In the genomic region with DNA sequence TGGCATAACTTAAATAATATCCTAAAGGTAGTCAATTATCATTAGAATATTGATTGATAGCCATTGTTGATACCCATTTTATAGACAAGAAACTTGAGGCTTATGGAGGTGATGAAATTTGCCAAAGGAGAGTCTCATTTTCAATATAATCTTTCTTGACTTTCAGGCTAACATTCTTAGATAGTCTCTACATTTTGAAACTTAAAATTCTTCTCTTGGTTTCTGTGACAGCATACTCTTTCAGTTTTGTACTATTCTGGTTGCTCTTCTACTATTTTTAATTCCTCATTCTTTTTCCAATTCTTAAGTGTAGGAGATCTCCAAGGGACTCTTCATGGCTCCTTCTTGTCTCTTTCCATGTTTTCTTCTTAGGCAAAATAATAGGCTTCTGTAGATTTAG, we compare ENCODE assay signal across 31 cellular contexts. TPM values are rescaled to one million over a fixed set of nuclear protein-coding genes. Genes with fewer than 3 reads are reported as not detected.
"Had no signal": no experiment of that assay in that cellular context is flagged by ENCODE, and none has a peak within 500 bp of the region (broad histone marks: within the 10 kb centered on the region; RNA-seq: fewer than 3 reads in every experiment).

No MANE protein-coding gene starts in this region.

- H3K27me3 ChIP-seq: adrenal gland, body of pancreas, dorsolateral prefrontal cortex, gastrocnemius medialis, hepatocyte, right atrium auricular region, suprapubic skin, tibial artery, upper lobe of right lung had no signal

- H3K4me3 Mint-ChIP-seq: activated CD4-positive, alpha-beta memory T cell treated with anti-CD3 and anti-CD28 coated beads for 36 hours; activated CD4-positive, alpha-beta T cell treated with anti-CD3 and anti-CD28 coated beads, Interleukin-2, amount 10 ng/mL, durations not matched to agents 24 days and 14 days; activated naive CD4-positive, alpha-beta T cell treated with anti-CD3 and anti-CD28 coated beads for 36 hours; activated naive CD8-positive, alpha-beta T cell treated with anti-CD3 and anti-CD28 coated beads for 36 hours; activated T-helper 1 cell treated with anti-CD3 and anti-CD28 coated beads, Interleukin-12 subunit alpha, Interleukin-12 subunit beta, Interleukin-2, Interleukin-4 antibody, amounts not matched to agents 30 ng/mL and 10 ng/mL and 1 ng/mL, durations not matched to agents 14 hours and 24 hours and 36 hours; natural killer cell treated with Interleukin-12 subunit alpha and Interleukin-12 subunit beta and Interleukin-15 and Interleukin-18, amount 100 ng/mL, for 72 hours had no signal

- H3K27ac ChIP-seq: adrenal gland, body of pancreas, coronary artery, gastrocnemius medialis, hepatocyte, left ventricle myocardium inferior, right atrium auricular region, suprapubic skin, tibial artery, upper lobe of right lung, WERI-Rb-1 had no signal

- ATAC-seq: activated CD4-positive, CD25-positive, alpha-beta regulatory T cell treated with anti-CD3 and anti-CD28 coated beads, Interleukin-2, amount 50 U/mL, for 24 hours; body of pancreas; gastrocnemius medialis; mucosa of descending colon; natural killer cell treated with Interleukin-12 subunit alpha and Interleukin-12 subunit beta and Interleukin-15 and Interleukin-18, amount 100 ng/mL, for 72 hours; upper lobe of right lung had no signal

- H2AFZ ChIP-seq: hepatocyte had no signal

- DNase-seq: activated CD4-positive, alpha-beta memory T cell treated with anti-CD3 and anti-CD28 coated beads for 36 hours; activated CD4-positive, alpha-beta T cell treated with anti-CD3 and anti-CD28 coated beads, Interleukin-2, amount 10 ng/mL, durations not matched to agents 24 days and 14 days; activated CD8-positive, alpha-beta memory T cell treated with anti-CD3 and anti-CD28 coated beads, Interleukin-2, amount 50 U/mL, for 4 hours; activated effector memory CD4-positive, alpha-beta T cell treated with anti-CD3 and anti-CD28 coated beads, Interleukin-2, amount 50 U/mL, for 16 hours; activated naive CD4-positive, alpha-beta T cell treated with anti-CD3 and anti-CD28 coated beads for 36 hours; activated naive CD8-positive, alpha-beta T cell treated with anti-CD3 and anti-CD28 coated beads for 36 hours; activated T-cell treated with anti-CD3 and anti-CD28 coated beads, Interleukin-2, amount 50 U/mL, for 1 hour; adrenal gland; aorta; body of pancreas; cerebellar nuclear complex; dorsolateral prefrontal cortex; effector memory CD4-positive, alpha-beta T cell; gastrocnemius medialis; islet precursor cell; left ventricle myocardium inferior; mucosa of descending colon; stimulated activated CD4-positive, alpha-beta T cell treated with anti-CD3 and anti-CD28 coated beads, Interleukin-15, amount 100 ng/mL, for 24 hours; stimulated activated CD4-positive, alpha-beta T cell treated with anti-CD3 and anti-CD28 coated beads, Interleukin-2, amount 100 ng/mL, for 24 hours; stimulated activated naive CD4-positive, alpha-beta T cell; tibial artery; upper lobe of right lung; WERI-Rb-1 had no signal

- H3K4me1 ChIP-seq: gastrocnemius medialis, upper lobe of right lung had no signal

- H3K9me3 Mint-ChIP-seq: activated CD4-positive, alpha-beta memory T cell treated with anti-CD3 and anti-CD28 coated beads for 36 hours; activated CD4-positive, alpha-beta T cell treated with anti-CD3 and anti-CD28 coated beads, Interleukin-2, amount 10 ng/mL, durations not matched to agents 24 days and 14 days; activated naive CD4-positive, alpha-beta T cell treated with anti-CD3 and anti-CD28 coated beads for 36 hours; activated naive CD8-positive, alpha-beta T cell treated with anti-CD3 and anti-CD28 coated beads for 36 hours; activated T-helper 1 cell treated with anti-CD3 and anti-CD28 coated beads, Interleukin-12 subunit alpha, Interleukin-12 subunit beta, Interleukin-2, Interleukin-4 antibody, amounts not matched to agents 30 ng/mL and 10 ng/mL and 1 ng/mL, durations not matched to agents 14 hours and 24 hours and 36 hours; natural killer cell treated with Interleukin-12 subunit alpha and Interleukin-12 subunit beta and Interleukin-15 and Interleukin-18, amount 100 ng/mL, for 72 hours had no signal

- H3K27ac Mint-ChIP-seq: activated CD4-positive, alpha-beta memory T cell treated with anti-CD3 and anti-CD28 coated beads for 36 hours; activated CD4-positive, alpha-beta T cell treated with anti-CD3 and anti-CD28 coated beads, Interleukin-2, amount 10 ng/mL, durations not matched to agents 24 days and 14 days; activated naive CD4-positive, alpha-beta T cell treated with anti-CD3 and anti-CD28 coated beads for 36 hours; activated naive CD8-positive, alpha-beta T cell treated with anti-CD3 and anti-CD28 coated beads for 36 hours; activated T-helper 1 cell treated with anti-CD3 and anti-CD28 coated beads, Interleukin-12 subunit alpha, Interleukin-12 subunit beta, Interleukin-2, Interleukin-4 antibody, amounts not matched to agents 30 ng/mL and 10 ng/mL and 1 ng/mL, durations not matched to agents 14 hours and 24 hours and 36 hours; natural killer cell treated with Interleukin-12 subunit alpha and Interleukin-12 subunit beta and Interleukin-15 and Interleukin-18, amount 100 ng/mL, for 72 hours had no signal

- H3K9me3 ChIP-seq: adrenal gland, body of pancreas, gastrocnemius medialis, left ventricle myocardium inferior, mucosa of descending colon, right atrium auricular region, suprapubic skin, tibial artery, upper lobe of right lung had no signal

- H3K4me3 ChIP-seq: adrenal gland, body of pancreas, coronary artery, dorsolateral prefrontal cortex, gastrocnemius medialis, hepatocyte, left ventricle myocardium inferior, lung, mucosa of descending colon, right atrium auricular region, suprapubic skin, tibial artery, upper lobe of right lung had no signal

- H3K4me2 ChIP-seq: hepatocyte had no signal

- H3K36me3 ChIP-seq: adrenal gland, gastrocnemius medialis, left ventricle myocardium inferior, right atrium auricular region, suprapubic skin, tibial artery, upper lobe of right lung, WERI-Rb-1 had no signal

- H3K36me3 Mint-ChIP-seq: activated CD4-positive, alpha-beta memory T cell treated with anti-CD3 and anti-CD28 coated beads for 36 hours; activated naive CD8-positive, alpha-beta T cell treated with anti-CD3 and anti-CD28 coated beads for 36 hours; natural killer cell treated with Interleukin-12 subunit alpha and Interleukin-12 subunit beta and Interleukin-15 and Interleukin-18, amount 100 ng/mL, for 72 hours had no signal

RNA-seq across cellular contexts. Expression of a gene that starts 3.7 kb away (rescaled TPM):
- total RNA-seq: natural killer cell treated with Interleukin-12 subunit alpha and Interleukin-12 subunit beta and Interleukin-15 and Interleukin-18, amount 100 ng/mL, for 72 hours had no signal
